ENCODE assay signal across 8 cellular contexts in the genomic region with DNA sequence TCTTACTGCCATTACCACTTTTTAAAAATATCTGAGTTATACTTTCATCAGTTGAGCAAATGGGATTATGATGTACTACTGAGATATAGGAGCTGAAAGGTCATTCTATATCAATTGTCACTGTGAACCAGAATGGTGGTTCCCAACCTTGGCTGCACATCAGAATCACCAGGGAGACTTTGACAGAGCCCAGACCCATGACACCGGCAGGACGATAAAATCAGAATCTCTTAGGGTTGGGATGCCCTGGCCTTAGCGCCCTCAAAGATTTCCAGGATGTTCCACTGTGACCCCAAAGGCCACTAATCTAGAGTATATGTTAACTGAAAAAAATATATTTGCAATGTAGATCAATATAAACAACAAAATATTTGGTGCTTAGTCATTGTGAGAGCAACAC.
"Had no signal": no experiment of that assay in that cellular context is flagged by ENCODE, and none has a peak within 500 bp of the region (broad histone marks: within the 10 kb centered on the region; RNA-seq: fewer than 3 reads in every experiment).

No MANE protein-coding gene starts in this region.

- H2AFZ ChIP-seq: GM23248 had no signal

- H3K9me3 ChIP-seq: HAP-1 had no signal

- H3K4me1 ChIP-seq: HAP-1 had no signal

- DNase-seq: GM23248, GOT3, H7, HFFc6 had no signal

- H3K27ac ChIP-seq: GM23248, HL-60 had no signal

- H3K36me3 ChIP-seq: HAP-1 had no signal

- H3K4me3 ChIP-seq: GM23248, HAP-1 had no signal

- H3K9ac ChIP-seq: GM23248 had no signal

- ATAC-seq: HCT116, HepG2 had no signal

- FAIRE-seq: HepG2 had no signal
